In the genomic region with DNA sequence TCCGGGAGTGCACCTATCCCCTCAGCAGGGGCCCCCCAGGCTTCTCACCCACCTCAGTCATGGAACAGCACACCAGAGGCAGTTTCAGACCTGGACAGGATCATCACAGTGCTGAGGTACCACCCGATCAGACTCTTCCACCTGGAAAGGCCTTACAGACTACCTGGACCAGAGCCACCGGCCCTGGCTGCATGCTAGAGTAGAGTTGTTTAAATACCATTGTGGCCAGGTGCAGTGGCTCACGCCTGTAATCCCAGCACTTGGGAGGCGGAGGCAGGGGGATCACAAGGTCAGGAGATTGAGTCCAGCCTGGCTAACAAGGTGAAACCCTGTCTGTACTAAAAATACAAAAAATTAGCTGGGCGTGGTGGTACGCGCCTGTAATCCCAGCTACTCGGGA, we compare ENCODE assay signal across 18 cellular contexts.
DNase-seq lines count a peak whose midpoint lies in the region; ATAC-seq and TF ChIP-seq lines count a peak whose summit lies in the region.
"Had no signal": no experiment of that assay in that cellular context is flagged by ENCODE, and none has a peak within 500 bp of the region (broad histone marks: within the 10 kb centered on the region; RNA-seq: fewer than 3 reads in every experiment).

No MANE protein-coding gene starts in this region.

- TF ChIP-seq CTCF in GM10266 (IDR thresholded peaks at IDR 0.05; ENCODE audit: control insufficient read depth, insufficient read depth, low read depth, missing control alignments), result no peak

- peak; percentile 29 for DNase-seq in DMS 273 (lab: John Stamatoyannopoulos, UW; ENCODE audit: unreplicated experiment)
- no peak for DNase-seq in DMS 273 treated with DMSO at 0.1 percent for 48 hours (lab: John Stamatoyannopoulos, UW)
- DNase-seq in NCI-H69 (lab: John Stamatoyannopoulos, UW), result peak; percentile 90
- peak; percentile 34 for DNase-seq in SHP77 treated with DMSO at 0.1 percent for 48 hours (lab: John Stamatoyannopoulos, UW)
- no peak for DNase-seq in GM10266 (ENCODE audit: extremely low spot score)
- DNase-seq: Calu3; CD8-positive, alpha-beta memory T cell; KBM-7; MG63; NCI-H1436; NCI-H187 treated with DMSO at 0.1 percent for 48 hours; NCI-H2227 treated with DMSO at 0.1 percent for 48 hours; NCI-H526 treated with DMSO at 0.1 percent for 48 hours; T-helper 1 cell had no signal

- ATAC-seq in GM18861 (IDR thresholded peaks at IDR 0.05; ENCODE audit: unreplicated experiment) (no peak), GM18502 (IDR thresholded peaks at IDR 0.05; ENCODE audit: poor library complexity, unreplicated experiment) (no peak)
- ATAC-seq: GM12878, HCT116 had no signal

Comparison
In these comparisons a context has a peak if more than half of its experiments do, and no peak if none do; other contexts are left out.
1. DNase-seq: peak in DMS 273 (single experiment), NCI-H69 (single experiment) and SHP77 treated with DMSO at 0.1 percent for 48 hours (single experiment); none in DMS 273 treated with DMSO at 0.1 percent for 48 hours (single experiment) and GM10266 (single experiment).